In the genomic region with DNA sequence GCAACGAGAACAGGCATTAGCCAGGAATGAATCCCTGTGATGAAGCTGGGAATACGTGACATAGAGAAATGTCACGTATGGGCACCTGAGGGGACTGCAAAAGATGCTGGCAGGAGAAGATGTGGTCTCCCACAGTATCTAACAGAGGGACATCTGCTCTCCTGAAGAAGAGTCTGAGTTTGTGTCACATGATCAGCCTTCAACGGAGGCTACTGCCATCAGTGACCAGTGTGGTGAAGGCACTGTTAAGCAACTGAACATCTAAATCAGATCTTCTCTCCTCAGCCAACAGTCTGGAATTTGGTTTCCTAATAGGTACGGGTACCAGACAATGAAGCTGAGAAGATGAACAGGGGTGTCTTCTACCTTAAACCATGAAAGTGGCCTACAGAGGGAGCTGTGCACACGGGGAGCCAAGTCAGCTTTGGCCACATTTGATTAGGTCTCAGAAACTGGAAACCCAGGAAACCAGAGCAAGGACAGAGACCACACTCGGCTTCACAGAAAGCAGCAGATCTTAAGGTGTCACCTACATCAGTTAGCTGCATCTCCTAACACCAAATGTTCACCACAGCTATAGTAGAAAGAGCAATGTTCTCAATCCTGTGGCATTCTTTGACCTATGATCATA, we compare ENCODE assay signal across 8 cellular contexts. TPM values are rescaled to one million over a fixed set of nuclear protein-coding genes. Genes with fewer than 3 reads are reported as not detected.
DNase-seq lines count a peak whose midpoint lies in the region; ATAC-seq and TF ChIP-seq lines count a peak whose summit lies in the region.

No MANE protein-coding gene starts in this region.

- peaks cover 29% of the 10 kb centered on the region for H3K36me3 Mint-ChIP-seq in activated naive CD4-positive, alpha-beta T cell treated with anti-CD3 and anti-CD28 coated beads for 36 hours (ENCODE audit: low read depth)
- peaks cover 23% of the 10 kb centered on the region for H3K36me3 Mint-ChIP-seq in mesothelial cell of epicardium

- H3K4me1 ChIP-seq in Peyer's patch (no peaks in the 10 kb centered on the region), iPS DF 6.9 (ENCODE audit: control insufficient read depth, insufficient read depth, low read length) (no peaks in the 10 kb centered on the region)

- peak; percentile 75 for ATAC-seq in GM21786 (IDR thresholded peaks at IDR 0.05; ENCODE audit: unreplicated experiment)

- WGBS in iPS DF 6.9 (ENCODE audit: insufficient coverage, insufficient read length), result no CpG with 5 or more reads among the region's 7 CpGs

- no peak overlapping the region for H3K4me3 Mint-ChIP-seq in activated naive CD4-positive, alpha-beta T cell treated with anti-CD3 and anti-CD28 coated beads for 36 hours
- H3K4me3 Mint-ChIP-seq in mesothelial cell of epicardium, result no peak overlapping the region

- peak overlapping the region; percentile 50 for H3K27ac Mint-ChIP-seq in activated naive CD4-positive, alpha-beta T cell treated with anti-CD3 and anti-CD28 coated beads for 36 hours
- H3K27ac Mint-ChIP-seq in mesothelial cell of epicardium, result no peak overlapping the region

- intact Hi-C loops in activated naive CD4-positive, alpha-beta T cell treated with anti-CD3 and anti-CD28 coated beads for 36 hours (cut with micrococcal nuclease), result loop anchor here (1.0 to 5.0 kb wide), 9 partner anchors 8 to 479 kb away; partner anchors contain the start of gene NKD1

- peaks cover 56% of the 10 kb centered on the region for H3K4me1 Mint-ChIP-seq in activated naive CD4-positive, alpha-beta T cell treated with anti-CD3 and anti-CD28 coated beads for 36 hours (ENCODE audit: low read depth)
- H3K4me1 Mint-ChIP-seq in mesothelial cell of epicardium, result peaks cover 18% of the 10 kb centered on the region

- H3K4me3 ChIP-seq in GM06990 (replicated peaks; ENCODE audit: low read depth, low read length) (no peak overlapping the region), Peyer's patch (no peak overlapping the region), iPS DF 6.9 (ENCODE audit: low read length) (no peak overlapping the region)

- H3K9me3 Mint-ChIP-seq in activated naive CD4-positive, alpha-beta T cell treated with anti-CD3 and anti-CD28 coated beads for 36 hours, result no peaks in the 10 kb centered on the region
- no peaks in the 10 kb centered on the region for H3K9me3 Mint-ChIP-seq in mesothelial cell of epicardium

- DNase-seq in GM06990 (ENCODE audit: extremely low read depth, insufficient read length) (no peak), Peyer's patch (peak in 2 of 3 donors; percentile 59 to 70), iPS DF 6.9 (ENCODE audit: low read depth, low spot score) (peak; percentile 18), mesothelial cell of epicardium (ENCODE audit: low spot score in 2 of 2, unreplicated experiment in 2 of 2) (no peak), Ammon's horn (ENCODE audit: low spot score) (no peak)
- DNase-seq in activated naive CD4-positive, alpha-beta T cell treated with anti-CD3 and anti-CD28 coated beads for 36 hours, result peak; percentile 81
- DNase-seq in stimulated activated CD4-positive, alpha-beta T cell treated with anti-CD3 and anti-CD28 coated beads, TNF-alpha, amount 100 ng/mL, for 4 hours (ENCODE audit: low read depth in 3 of 3), result peak in 2 of 3 experiments; percentile 24 to 34

- H3K36me3 ChIP-seq in GM06990 (ENCODE audit: control insufficient read depth, insufficient read depth, low read length), result peaks cover 20% of the 10 kb centered on the region
- H3K36me3 ChIP-seq in Peyer's patch, result peaks cover 0 to 55% (median 0%) of the 10 kb centered on the region in 3 donors
- peaks cover 18% of the 10 kb centered on the region; the same call in 1 of the 2 replicates for H3K36me3 ChIP-seq in iPS DF 6.9 (ENCODE audit: control insufficient read depth, insufficient read depth, low read length)

- H3K27ac ChIP-seq in Peyer's patch (peak overlapping the region in 1 of 4 donors; percentile 6), iPS DF 6.9 (ENCODE audit: low read length) (no peak overlapping the region)

- no peaks in the 10 kb centered on the region for H3K27me3 Mint-ChIP-seq in activated naive CD4-positive, alpha-beta T cell treated with anti-CD3 and anti-CD28 coated beads for 36 hours (ENCODE audit: low read depth)
- H3K27me3 Mint-ChIP-seq in mesothelial cell of epicardium (ENCODE audit: low read depth), result no peaks in the 10 kb centered on the region

- TF ChIP-seq CTCF in GM06990 (IDR thresholded peaks at IDR 0.05; ENCODE audit: insufficient read depth, low read length, poor library complexity, severe bottlenecking) (peak; percentile 81), Peyer's patch (IDR thresholded peaks at IDR 0.05) (peak in 4 of 6 experiments; percentile 34 to 53 (median 48)), mesothelial cell of epicardium (IDR thresholded peaks at IDR 0.05; ENCODE audit: unreplicated experiment) (no peak)

- no peak for TF ChIP-seq POLR2A in Peyer's patch (IDR thresholded peaks at IDR 0.05)

- H3K27me3 ChIP-seq in GM06990 (replicated peaks; ENCODE audit: control insufficient read depth, insufficient read depth, low read length), result no peaks in the 10 kb centered on the region
- no peaks in the 10 kb centered on the region for H3K27me3 ChIP-seq in Peyer's patch
- H3K27me3 ChIP-seq in iPS DF 6.9 (ENCODE audit: control insufficient read depth, insufficient read depth, low read length), result no peaks in the 10 kb centered on the region

- CTCF ChIA-PET in activated naive CD4-positive, alpha-beta T cell treated with anti-CD3 and anti-CD28 coated beads for 36 hours (lab: Charles Lee), result interaction anchor here (0.6 to 9.5 kb wide), 40 partner anchors 9 to 479 kb away, joined by 3 to 149 read pairs (median 4); partner anchors contain the start of gene CNEP1R1

- no peaks in the 10 kb centered on the region for H3K9me3 ChIP-seq in Peyer's patch
- H3K9me3 ChIP-seq in iPS DF 6.9 (ENCODE audit: control insufficient read depth, insufficient read depth, low read length), result no peaks in the 10 kb centered on the region

RNA-seq across cellular contexts. Expression of gene BRD7, which starts 41.8 kb away (rescaled TPM):
- 10 to 100 TPM; 27.8 to 46.2 (median 36.8) TPM for total RNA-seq in Peyer's patch
- total RNA-seq in activated naive CD4-positive, alpha-beta T cell treated with anti-CD3 and anti-CD28 coated beads for 36 hours, result 100 to 1,000 TPM in 1 of 2 experiments, 10 to 100 TPM in 1; 96.7 to 101 TPM
- 76.8 to 87.4 TPM (median 84.2 TPM) in 3 replicates for total RNA-seq in mesothelial cell of epicardium

Comparison
In these comparisons a context has a peak if more than half of its experiments do, and no peak if none do; other contexts are left out.
1. DNase-seq: peak in Peyer's patch (2 of 3), activated naive CD4-positive, alpha-beta T cell treated with anti-CD3 and anti-CD28 coated beads for 36 hours (single experiment), iPS DF 6.9 (single experiment) and stimulated activated CD4-positive, alpha-beta T cell treated with anti-CD3 and anti-CD28 coated beads, TNF-alpha, amount 100 ng/mL, for 4 hours (2 of 3); none in GM06990 (single experiment), mesothelial cell of epicardium (0 of 2) and Ammon's horn (single experiment).